ENCODE assay signal across 8 cellular contexts in genomic region chr4:3766207-3766790, GRCh38. TPM values are rescaled to one million over a fixed set of nuclear protein-coding genes. Genes with fewer than 3 reads are reported as not detected.
DNase-seq lines count a peak whose midpoint lies in the region; ATAC-seq and TF ChIP-seq lines count a peak whose summit lies in the region.
"Had no signal": no experiment of that assay in that cellular context is flagged by ENCODE, and none has a peak within 500 bp of the region (broad histone marks: within the 10 kb centered on the region; RNA-seq: fewer than 3 reads in every experiment).

ADRA2C (plus strand) TSS chr4:3766385; CDS start chr4:3766607, 222 bp downstream.

- H3K9ac ChIP-seq in H9 (ENCODE audit: extremely low read depth, insufficient read length, low read length) (no peak within 1 kb of the TSS), iPS-15b (ENCODE audit: low read depth, low read length) (no peak within 1 kb of the TSS)

- no peaks in the 10 kb centered on the region for H3K36me3 ChIP-seq in iPS-15b (ENCODE audit: control insufficient read depth, insufficient read depth, low read length)

- H2AFZ ChIP-seq in H9 (ENCODE audit: low read length) = no peak within 1 kb of the TSS

- H2AK5ac ChIP-seq in H9 (ENCODE audit: insufficient read length, low read length) = no peak within 1 kb of the TSS

- H3K27me3 ChIP-seq in H9 (ENCODE audit: insufficient read depth, low read length) = peaks cover 6% of the 10 kb centered on the region; the same call in 1 of the 2 replicates
- peaks cover 18% of the 10 kb centered on the region for H3K27me3 ChIP-seq in iPS-15b (ENCODE audit: control insufficient read depth, insufficient read depth, low read length)

- peaks cover 3% of the 10 kb centered on the region for H3K23me2 ChIP-seq in H9 (ENCODE audit: insufficient read length, low read depth, low read length, poor library complexity, severe bottlenecking)

- no peak within 1 kb of the TSS for H2BK5ac ChIP-seq in H9 (ENCODE audit: insufficient read length, low read length)

- peaks cover 0 to 1% of the 10 kb centered on the region in 2 experiments; a peak in 1 of 5 replicates for H3K9me3 Mint-ChIP-seq in H9
- no peaks in the 10 kb centered on the region for H3K9me3 Mint-ChIP-seq in activated T-helper 17 cell treated with anti-CD3 and anti-CD28 coated beads, Interleukin-2, amount 50 U/mL, for 72 hours
- H3K9me3 Mint-ChIP-seq: activated naive CD4-positive, alpha-beta T cell treated with anti-CD3 and anti-CD28 coated beads, Interleukin-2, amount 50 U/mL, for 24 hours had no signal

- H3K36me3 Mint-ChIP-seq in H9 (ENCODE audit: insufficient read depth in 1 of 3, low read depth in 3 of 3) = peaks cover 0 to 2% (median 0%) of the 10 kb centered on the region in 3 experiments; a peak in 2 of 7 replicates
- H3K36me3 Mint-ChIP-seq in activated T-helper 17 cell treated with anti-CD3 and anti-CD28 coated beads, Interleukin-2, amount 50 U/mL, for 72 hours (ENCODE audit: low read depth) = no peaks in the 10 kb centered on the region
- H3K36me3 Mint-ChIP-seq: activated naive CD4-positive, alpha-beta T cell treated with anti-CD3 and anti-CD28 coated beads, Interleukin-2, amount 50 U/mL, for 24 hours had no signal

- peaks cover 11 to 19% of the 10 kb centered on the region in 2 experiments for H3K4me1 Mint-ChIP-seq in H9
- no peaks in the 10 kb centered on the region for H3K4me1 Mint-ChIP-seq in activated T-helper 17 cell treated with anti-CD3 and anti-CD28 coated beads, Interleukin-2, amount 50 U/mL, for 72 hours

- H3K14ac ChIP-seq in H9 (ENCODE audit: insufficient read depth, low read length) = peak within 1 kb of the TSS; percentile 0; the same call in 1 of the 2 replicates

- no peak for TF ChIP-seq CTCF in H9 (conservative IDR thresholded peaks at IDR 0.05)

- no peak within 1 kb of the TSS for H4K8ac ChIP-seq in H9 (replicated peaks; ENCODE audit: insufficient read length, low read depth, low read length)

- H3K4me3 ChIP-seq in iPS-15b (ENCODE audit: low read depth, low read length) = peak within 1 kb of the TSS; percentile 52

- WGBS in H9 (ENCODE audit: extremely low coverage, insufficient read length, low lambda C conversion rate) = no CpG with 5 or more reads among the region's 97 CpGs

- no peak within 1 kb of the TSS for H3T11ph ChIP-seq in H9 (ENCODE audit: low read length)

- H2BK20ac ChIP-seq in H9 (ENCODE audit: low read depth, low read length, poor library complexity, severe bottlenecking) = no peak within 1 kb of the TSS

- no peaks in the 10 kb centered on the region for H3K79me1 ChIP-seq in H9 (ENCODE audit: insufficient read depth, low read depth, low read length, poor library complexity, severe bottlenecking)

- H3K27ac Mint-ChIP-seq in H9 = peak within 1 kb of the TSS in 1 of 3 experiments; percentile 49; a peak in 1 of 7 replicates
- H3K27ac Mint-ChIP-seq in activated T-helper 17 cell treated with anti-CD3 and anti-CD28 coated beads, Interleukin-2, amount 50 U/mL, for 72 hours = no peak within 1 kb of the TSS
- H3K27ac Mint-ChIP-seq: activated naive CD4-positive, alpha-beta T cell treated with anti-CD3 and anti-CD28 coated beads, Interleukin-2, amount 50 U/mL, for 24 hours had no signal

- no peaks in the 10 kb centered on the region for H4K20me1 ChIP-seq in H9 (ENCODE audit: control insufficient read depth, insufficient read depth, insufficient read length)

- H2BK15ac ChIP-seq in H9 (ENCODE audit: low read depth, low read length) = no peak within 1 kb of the TSS; the same call in 1 of the 2 replicates

- H3K18ac ChIP-seq in H9 (ENCODE audit: insufficient read length, low read depth, low read length) = peak within 1 kb of the TSS; percentile 0

- H3K4ac ChIP-seq in H9 (ENCODE audit: low read depth, low read length) = no peak within 1 kb of the TSS

- no peak for DNase-seq in H9
- peak; percentile 4 for DNase-seq in stimulated activated naive CD8-positive, alpha-beta T cell treated with anti-CD3 and anti-CD28 coated beads, Interleukin-15, Interleukin-2, amounts not matched to agents 100 U/mL and 50 U/mL, for 24 hours
- DNase-seq in foreskin melanocyte = no peak

- no peak within 1 kb of the TSS for H2BK120ac ChIP-seq in H9 (ENCODE audit: low read depth, low read length, poor library complexity, severe bottlenecking)

- no peak within 1 kb of the TSS for H2BK12ac ChIP-seq in H9 (ENCODE audit: insufficient read length, low read depth, low read length)

- H4K5ac ChIP-seq in H9 (ENCODE audit: insufficient read length, low read depth, low read length) = no peak within 1 kb of the TSS

- ATAC-seq in activated T-helper 17 cell treated with anti-CD3 and anti-CD28 coated beads, Interleukin-2, amount 50 U/mL, for 72 hours (replicated peaks) = no peak
- ATAC-seq in stimulated activated naive CD8-positive, alpha-beta T cell treated with anti-CD3 and anti-CD28 coated beads, Interleukin-15, Interleukin-2, amounts not matched to agents 100 U/mL and 50 U/mL, for 24 hours = no peak
- ATAC-seq in GM21515 (IDR thresholded peaks at IDR 0.05; ENCODE audit: unreplicated experiment) = no peak
- no peak for ATAC-seq in HG03439 (IDR thresholded peaks at IDR 0.05; ENCODE audit: unreplicated experiment)

- H3K4me1 ChIP-seq in H9 (ENCODE audit: insufficient read depth, low read length) (no peaks in the 10 kb centered on the region; the same call in 1 of the 2 replicates), iPS-15b (ENCODE audit: control insufficient read depth, insufficient read depth, low read length) (peaks cover 2% of the 10 kb centered on the region)

- H3K79me2 ChIP-seq in H9 (ENCODE audit: insufficient read depth, low read length) = no peaks in the 10 kb centered on the region

- no peak within 1 kb of the TSS for H3K23ac ChIP-seq in H9 (ENCODE audit: insufficient read length, low read depth, low read length)

- H3K27me3 Mint-ChIP-seq in H9 (ENCODE audit: low read depth) = peaks cover 47% of the 10 kb centered on the region
- H3K27me3 Mint-ChIP-seq in activated T-helper 17 cell treated with anti-CD3 and anti-CD28 coated beads, Interleukin-2, amount 50 U/mL, for 72 hours = peaks cover 6% of the 10 kb centered on the region

- H3K9me3 ChIP-seq in H9 (ENCODE audit: control insufficient read depth, low read depth, low read length) = no peaks in the 10 kb centered on the region
- no peaks in the 10 kb centered on the region for H3K9me3 ChIP-seq in iPS-15b (ENCODE audit: control insufficient read depth, insufficient read depth, low read length)

- H4K91ac ChIP-seq in H9 (ENCODE audit: insufficient read length, low read depth, low read length) = no peak within 1 kb of the TSS

- peak within 1 kb of the TSS; percentile 44 for H3K4me2 ChIP-seq in H9 (ENCODE audit: insufficient read depth, insufficient read length, low read length)

- H3K27ac ChIP-seq in H9 (ENCODE audit: insufficient read length, low read depth, low read length) = no peak within 1 kb of the TSS

- H3K56ac ChIP-seq in H9 (ENCODE audit: insufficient read length, low read depth, low read length) = no peak within 1 kb of the TSS

- peak within 1 kb of the TSS; percentile 76 to 90 for H3K4me3 Mint-ChIP-seq in H9
- peak within 1 kb of the TSS; percentile 36 for H3K4me3 Mint-ChIP-seq in activated T-helper 17 cell treated with anti-CD3 and anti-CD28 coated beads, Interleukin-2, amount 50 U/mL, for 72 hours

RNA-seq across cellular contexts. Expression of gene ADRA2C, which starts in this region (rescaled TPM):
- 7.2 and 8.6 TPM in 2 replicates for total RNA-seq in H9 (2021)
- not detected for total RNA-seq in activated T-helper 17 cell treated with anti-CD3 and anti-CD28 coated beads, Interleukin-2, amount 50 U/mL, for 72 hours
